1 cellular context compared by ENCODE assay signal in the genomic region with DNA sequence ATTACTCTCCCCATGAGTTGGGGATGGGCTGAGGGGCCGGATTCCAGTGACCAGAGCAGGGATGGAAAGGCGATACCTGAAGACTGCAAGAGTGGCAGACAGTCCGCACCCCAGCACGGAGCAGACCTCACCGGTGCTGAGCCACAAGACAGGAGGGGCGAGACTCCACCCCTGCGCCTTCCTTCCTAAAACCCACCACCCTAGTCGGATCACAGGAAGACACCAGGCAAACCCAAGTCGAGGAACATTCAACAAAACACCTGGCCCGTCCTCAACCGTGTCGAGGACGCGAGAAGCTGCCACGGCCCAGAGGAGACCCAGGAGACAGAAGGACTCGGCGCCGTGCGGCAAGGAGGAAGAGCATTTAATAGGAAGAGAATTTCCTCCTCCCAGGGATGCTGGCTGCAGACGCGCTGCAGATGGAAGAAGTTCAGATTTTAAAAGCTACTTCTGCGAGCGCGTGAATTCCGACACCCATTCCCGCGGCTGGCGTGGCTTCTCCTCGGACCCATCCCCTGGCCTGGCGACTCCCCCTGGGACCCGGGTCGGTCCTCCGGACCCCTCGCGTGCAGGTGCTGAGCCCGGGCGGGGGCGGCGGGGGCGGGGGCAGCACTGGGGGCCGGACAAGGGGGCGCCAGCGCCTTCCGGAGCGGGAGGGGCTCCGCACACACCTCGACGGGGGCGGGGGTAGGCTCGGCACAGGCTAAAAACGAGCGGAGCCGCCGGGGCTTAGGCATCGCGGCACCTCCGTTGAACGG.
TF ChIP-seq lines count a peak whose summit lies in the region.

No MANE protein-coding gene starts in this region.

TF ChIP-seq in GM23338, 12 proteins besides CTCF, POLR2A, EP300 and RAD21 (continued from another document):
- TF ChIP-seq, protein P1, sequence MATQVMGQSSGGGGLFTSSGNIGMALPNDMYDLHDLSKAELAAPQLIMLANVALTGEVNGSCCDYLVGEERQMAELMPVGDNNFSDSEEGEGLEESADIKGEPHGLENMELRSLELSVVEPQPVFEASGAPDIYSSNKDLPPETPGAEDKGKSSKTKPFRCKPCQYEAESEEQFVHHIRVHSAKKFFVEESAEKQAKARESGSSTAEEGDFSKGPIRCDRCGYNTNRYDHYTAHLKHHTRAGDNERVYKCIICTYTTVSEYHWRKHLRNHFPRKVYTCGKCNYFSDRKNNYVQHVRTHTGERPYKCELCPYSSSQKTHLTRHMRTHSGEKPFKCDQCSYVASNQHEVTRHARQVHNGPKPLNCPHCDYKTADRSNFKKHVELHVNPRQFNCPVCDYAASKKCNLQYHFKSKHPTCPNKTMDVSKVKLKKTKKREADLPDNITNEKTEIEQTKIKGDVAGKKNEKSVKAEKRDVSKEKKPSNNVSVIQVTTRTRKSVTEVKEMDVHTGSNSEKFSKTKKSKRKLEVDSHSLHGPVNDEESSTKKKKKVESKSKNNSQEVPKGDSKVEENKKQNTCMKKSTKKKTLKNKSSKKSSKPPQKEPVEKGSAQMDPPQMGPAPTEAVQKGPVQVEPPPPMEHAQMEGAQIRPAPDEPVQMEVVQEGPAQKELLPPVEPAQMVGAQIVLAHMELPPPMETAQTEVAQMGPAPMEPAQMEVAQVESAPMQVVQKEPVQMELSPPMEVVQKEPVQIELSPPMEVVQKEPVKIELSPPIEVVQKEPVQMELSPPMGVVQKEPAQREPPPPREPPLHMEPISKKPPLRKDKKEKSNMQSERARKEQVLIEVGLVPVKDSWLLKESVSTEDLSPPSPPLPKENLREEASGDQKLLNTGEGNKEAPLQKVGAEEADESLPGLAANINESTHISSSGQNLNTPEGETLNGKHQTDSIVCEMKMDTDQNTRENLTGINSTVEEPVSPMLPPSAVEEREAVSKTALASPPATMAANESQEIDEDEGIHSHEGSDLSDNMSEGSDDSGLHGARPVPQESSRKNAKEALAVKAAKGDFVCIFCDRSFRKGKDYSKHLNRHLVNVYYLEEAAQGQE (IDR thresholded peaks at IDR 0.05; ENCODE audit: unreplicated experiment): no peak
- no peak for TF ChIP-seq ZNF114 (CRISPR knock-in tag; IDR thresholded peaks at IDR 0.05)
- no peak for TF ChIP-seq CREB1 (CRISPR knock-in tag; IDR thresholded peaks at IDR 0.05; ENCODE audit: low read depth)
- no peak for TF ChIP-seq ZNF331 (CRISPR knock-in tag; IDR thresholded peaks at IDR 0.05; ENCODE audit: low read depth)
- TF ChIP-seq NANOG (IDR thresholded peaks at IDR 0.05; ENCODE audit: borderline replicate concordance): no peak
- no peak; the same call in 1 of the 2 replicates for TF ChIP-seq POLR2AphosphoS5 (IDR thresholded peaks at IDR 0.05; ENCODE audit: low read depth)
- TF ChIP-seq EZH2phosphoT487 (IDR thresholded peaks at IDR 0.05; ENCODE audit: unreplicated experiment): no peak
- TF ChIP-seq JUNB (IDR thresholded peaks at IDR 0.05; ENCODE audit: unreplicated experiment): no peak
- TF ChIP-seq, protein P2, sequence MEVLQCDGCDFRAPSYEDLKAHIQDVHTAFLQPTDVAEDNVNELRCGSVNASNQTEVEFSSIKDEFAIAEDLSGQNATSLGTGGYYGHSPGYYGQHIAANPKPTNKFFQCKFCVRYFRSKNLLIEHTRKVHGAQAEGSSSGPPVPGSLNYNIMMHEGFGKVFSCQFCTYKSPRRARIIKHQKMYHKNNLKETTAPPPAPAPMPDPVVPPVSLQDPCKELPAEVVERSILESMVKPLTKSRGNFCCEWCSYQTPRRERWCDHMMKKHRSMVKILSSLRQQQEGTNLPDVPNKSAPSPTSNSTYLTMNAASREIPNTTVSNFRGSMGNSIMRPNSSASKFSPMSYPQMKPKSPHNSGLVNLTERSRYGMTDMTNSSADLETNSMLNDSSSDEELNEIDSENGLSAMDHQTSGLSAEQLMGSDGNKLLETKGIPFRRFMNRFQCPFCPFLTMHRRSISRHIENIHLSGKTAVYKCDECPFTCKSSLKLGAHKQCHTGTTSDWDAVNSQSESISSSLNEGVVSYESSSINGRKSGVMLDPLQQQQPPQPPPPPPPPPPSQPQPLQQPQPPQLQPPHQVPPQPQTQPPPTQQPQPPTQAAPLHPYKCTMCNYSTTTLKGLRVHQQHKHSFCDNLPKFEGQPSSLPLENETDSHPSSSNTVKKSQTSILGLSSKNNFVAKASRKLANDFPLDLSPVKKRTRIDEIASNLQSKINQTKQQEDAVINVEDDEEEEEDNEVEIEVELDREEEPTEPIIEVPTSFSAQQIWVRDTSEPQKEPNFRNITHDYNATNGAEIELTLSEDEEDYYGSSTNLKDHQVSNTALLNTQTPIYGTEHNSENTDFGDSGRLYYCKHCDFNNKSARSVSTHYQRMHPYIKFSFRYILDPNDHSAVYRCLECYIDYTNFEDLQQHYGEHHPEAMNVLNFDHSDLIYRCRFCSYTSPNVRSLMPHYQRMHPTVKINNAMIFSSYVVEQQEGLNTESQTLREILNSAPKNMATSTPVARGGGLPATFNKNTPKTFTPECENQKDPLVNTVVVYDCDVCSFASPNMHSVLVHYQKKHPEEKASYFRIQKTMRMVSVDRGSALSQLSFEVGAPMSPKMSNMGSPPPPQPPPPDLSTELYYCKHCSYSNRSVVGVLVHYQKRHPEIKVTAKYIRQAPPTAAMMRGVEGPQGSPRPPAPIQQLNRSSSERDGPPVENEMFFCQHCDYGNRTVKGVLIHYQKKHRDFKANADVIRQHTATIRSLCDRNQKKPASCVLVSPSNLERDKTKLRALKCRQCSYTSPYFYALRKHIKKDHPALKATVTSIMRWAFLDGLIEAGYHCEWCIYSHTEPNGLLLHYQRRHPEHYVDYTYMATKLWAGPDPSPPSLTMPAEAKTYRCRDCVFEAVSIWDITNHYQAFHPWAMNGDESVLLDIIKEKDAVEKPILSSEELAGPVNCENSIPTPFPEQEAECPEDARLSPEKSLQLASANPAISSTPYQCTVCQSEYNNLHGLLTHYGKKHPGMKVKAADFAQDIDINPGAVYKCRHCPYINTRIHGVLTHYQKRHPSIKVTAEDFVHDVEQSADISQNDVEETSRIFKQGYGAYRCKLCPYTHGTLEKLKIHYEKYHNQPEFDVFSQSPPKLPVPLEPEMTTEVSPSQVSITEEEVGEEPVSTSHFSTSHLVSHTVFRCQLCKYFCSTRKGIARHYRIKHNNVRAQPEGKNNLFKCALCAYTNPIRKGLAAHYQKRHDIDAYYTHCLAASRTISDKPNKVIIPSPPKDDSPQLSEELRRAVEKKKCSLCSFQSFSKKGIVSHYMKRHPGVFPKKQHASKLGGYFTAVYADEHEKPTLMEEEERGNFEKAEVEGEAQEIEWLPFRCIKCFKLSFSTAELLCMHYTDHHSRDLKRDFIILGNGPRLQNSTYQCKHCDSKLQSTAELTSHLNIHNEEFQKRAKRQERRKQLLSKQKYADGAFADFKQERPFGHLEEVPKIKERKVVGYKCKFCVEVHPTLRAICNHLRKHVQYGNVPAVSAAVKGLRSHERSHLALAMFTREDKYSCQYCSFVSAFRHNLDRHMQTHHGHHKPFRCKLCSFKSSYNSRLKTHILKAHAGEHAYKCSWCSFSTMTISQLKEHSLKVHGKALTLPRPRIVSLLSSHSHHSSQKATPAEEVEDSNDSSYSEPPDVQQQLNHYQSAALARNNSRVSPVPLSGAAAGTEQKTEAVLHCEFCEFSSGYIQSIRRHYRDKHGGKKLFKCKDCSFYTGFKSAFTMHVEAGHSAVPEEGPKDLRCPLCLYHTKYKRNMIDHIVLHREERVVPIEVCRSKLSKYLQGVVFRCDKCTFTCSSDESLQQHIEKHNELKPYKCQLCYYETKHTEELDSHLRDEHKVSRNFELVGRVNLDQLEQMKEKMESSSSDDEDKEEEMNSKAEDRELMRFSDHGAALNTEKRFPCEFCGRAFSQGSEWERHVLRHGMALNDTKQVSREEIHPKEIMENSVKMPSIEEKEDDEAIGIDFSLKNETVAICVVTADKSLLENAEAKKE (CRISPR knock-in tag; IDR thresholded peaks at IDR 0.05): no peak
- TF ChIP-seq EZH2 (IDR thresholded peaks at IDR 0.05; ENCODE audit: low read depth, unreplicated experiment): no peak
